10 cellular contexts compared by ENCODE assay signal in genomic region chr6:165834613-165835259, GRCh38.
DNase-seq lines count a peak whose midpoint lies in the region; ATAC-seq, FAIRE-seq and TF ChIP-seq lines count a peak whose summit lies in the region.
"Had no signal": no experiment of that assay in that cellular context is flagged by ENCODE, and none has a peak within 500 bp of the region (broad histone marks: within the 10 kb centered on the region; RNA-seq: fewer than 3 reads in every experiment).

No MANE protein-coding gene starts in this region.

- 6% methylated on average over 11 of the region's 11 CpGs for WGBS in GM12878 (ENCODE audit: insufficient coverage, insufficient replicate concordance, low lambda C conversion rate, missing lambda C conversion rate)

- no peak overlapping the region for H3K4me2 ChIP-seq in GM12878 (ENCODE audit: control insufficient read depth, insufficient read depth)

- in situ Hi-C loops in GM12878 (cut with MboI): no loop called here

- RAD21 ChIA-PET in GM12878 (lab: Charles Lee; ENCODE audit: unreplicated experiment): no interaction called here

- H4K20me1 ChIP-seq in GM12878 (ENCODE audit: control insufficient read depth, insufficient read depth): no peaks in the 10 kb centered on the region

- POLR2A ChIA-PET in GM12878 (lab: Charles Lee): no interaction called here

- H3K4me3 ChIP-seq in LNCaP clone FGC (ENCODE audit: low read depth, low read length) (no peak overlapping the region), GM12878 (no peak overlapping the region)

- no peaks in the 10 kb centered on the region; a peak in 1 of 4 replicates for H3K27me3 ChIP-seq in GM12878 (replicated peaks in 1 of 2; ENCODE audit: control insufficient read depth in 2 of 2, insufficient read depth in 2 of 2, low read length in 1 of 2)

- no TSS peak for BruUV-seq in GM12878 (replicated peaks; lab: Mats Ljungman, UMichigan)

- TF ChIP-seq CTCF in LNCaP clone FGC (IDR thresholded peaks at IDR 0.05; ENCODE audit: control insufficient read depth, extremely low read depth, insufficient read depth) (0 out of 2 replicates have a peak, but pooled peaks have one; percentile 2), GM12878 (IDR thresholded peaks at IDR 0.05 in 2 of 3, conservative IDR thresholded peaks at IDR 0.05 in 1 of 3; ENCODE audit: control insufficient read depth in 2 of 3, extremely low read depth in 1 of 3, insufficient read depth in 1 of 3, low read depth in 3 of 3, low read length in 3 of 3) (no peak)

- no peaks in the 10 kb centered on the region for H3K79me2 ChIP-seq in GM12878 (ENCODE audit: control insufficient read depth, insufficient read depth, low read length)

- H3K9ac ChIP-seq in GM12878 (ENCODE audit: control insufficient read depth, insufficient read depth, low read length): no peak overlapping the region

- intact Hi-C loops in GM12878 (cut with micrococcal nuclease; ENCODE audit: unreplicated experiment): no loop called here

- DNase-seq in A172 (ENCODE audit: low spot score) (peak; percentile 55), LNCaP clone FGC (ENCODE audit: low read depth) (peak; percentile 100), GM12878 (ENCODE audit: low read depth, low spot score) (no peak), left lobe of liver (ENCODE audit: low spot score) (peak; percentile 98), AG08396 (ENCODE audit: low spot score) (no peak), dedifferentiated amniotic fluid mesenchymal stem cell (ENCODE audit: extremely low spot score) (no peak)
- DNase-seq in effector CD4-positive, alpha-beta T cell: no peak
- DNase-seq: NCI-H226 had no signal

- H2AFZ ChIP-seq in GM12878 (ENCODE audit: control insufficient read depth, low read depth, low read length): no peak overlapping the region

- H3K36me3 ChIP-seq in GM12878 (ENCODE audit: control insufficient read depth in 2 of 2, insufficient read depth in 2 of 2, low read length in 1 of 2): no peaks in the 10 kb centered on the region

- CTCF ChIA-PET in GM12878 (lab: Yijun Ruan, JAX): no interaction called here

- no peaks in the 10 kb centered on the region for H3K9me3 ChIP-seq in GM12878 (replicated peaks; ENCODE audit: control insufficient read depth, insufficient read depth, low read length)

- TF ChIP-seq RAD21 in GM12878 (IDR thresholded peaks at IDR 0.05; ENCODE audit: insufficient read depth, low read depth, low read length): no peak

- ATAC-seq in GM12878 (peak; percentile 36), left lobe of liver (peak; percentile 88), HG03135 (IDR thresholded peaks at IDR 0.05; ENCODE audit: unreplicated experiment) (no peak)

- FAIRE-seq in GM12878 (lab: Jason Lieb, UNC): no peak

- SMC1A ChIA-PET in GM12878 (lab: Charles Lee; ENCODE audit: uncharacterized antibody, unreplicated experiment): interaction anchor here (1.4 kb wide), 1 partner anchor 394 kb away, joined by 3 read pairs; no protein-coding TSS in a partner anchor

- TF ChIP-seq POLR2A in GM12878 (IDR thresholded peaks at IDR 0.05; ENCODE audit: low read depth, low read length): no peak

- no peak for TF ChIP-seq EP300 in GM12878 (IDR thresholded peaks at IDR 0.05; ENCODE audit: borderline replicate concordance in 1 of 2, control insufficient read depth in 1 of 2, low read depth in 2 of 2, low read length in 2 of 2)

- H3K4me1 ChIP-seq in GM12878 (ENCODE audit: control insufficient read depth, insufficient read depth, low read length): no peaks in the 10 kb centered on the region

- no peak overlapping the region for H3K27ac ChIP-seq in GM12878 (ENCODE audit: control insufficient read depth, insufficient read depth)
- H3K27ac ChIP-seq: HL-60 had no signal

TF ChIP-seq in GM12878, 131 proteins besides CTCF, POLR2A, EP300 and RAD21 (continues in another document):
- TF ChIP-seq CUX1 (IDR thresholded peaks at IDR 0.05; ENCODE audit: insufficient replicate concordance, low read depth, low read length) (no peak), HDAC2 (IDR thresholded peaks at IDR 0.05) (no peak), TBL1XR1 (IDR thresholded peaks at IDR 0.05; ENCODE audit: low read depth, low read length) (no peak), MAX (IDR thresholded peaks at IDR 0.05; ENCODE audit: low read depth, low read length) (no peak), SIX5 (IDR thresholded peaks at IDR 0.05; ENCODE audit: low read depth, low read length, severe bottlenecking) (no peak), ZBTB40 (IDR thresholded peaks at IDR 0.05; ENCODE audit: borderline replicate concordance) (no peak), SREBF1 (IDR thresholded peaks at IDR 0.05; ENCODE audit: low read length) (no peak), MXI1 (IDR thresholded peaks at IDR 0.05; ENCODE audit: low read depth, low read length) (no peak)

Comparison
In these comparisons a context has a peak if more than half of its experiments do, and no peak if none do; other contexts are left out.
1. DNase-seq: peak in A172 (single experiment), LNCaP clone FGC (single experiment) and left lobe of liver (single experiment); none in GM12878 (single experiment), effector CD4-positive, alpha-beta T cell (single experiment), AG08396 (single experiment) and dedifferentiated amniotic fluid mesenchymal stem cell (single experiment).